In the genomic region with DNA sequence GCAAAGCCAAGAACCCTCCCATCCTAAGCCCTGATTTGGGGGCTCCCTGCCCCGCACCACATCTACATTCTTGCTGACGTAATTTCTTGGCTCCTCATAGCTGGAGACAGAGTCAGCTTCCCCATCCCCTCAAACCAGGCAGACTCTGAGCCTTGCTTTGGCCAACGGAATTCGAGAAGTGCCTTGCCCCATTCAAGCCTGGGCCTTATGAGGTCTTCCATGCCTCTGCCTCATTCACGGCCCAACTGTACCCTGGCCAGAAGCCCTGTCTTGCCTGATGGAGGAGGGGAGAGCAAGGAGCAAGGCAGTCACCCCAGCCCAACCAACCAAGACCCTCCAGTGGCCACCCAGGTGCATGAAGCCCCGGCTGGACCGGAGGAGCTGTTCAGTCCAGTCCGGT, we compare ENCODE assay signal across 7 cellular contexts.
"Had no signal": no experiment of that assay in that cellular context is flagged by ENCODE, and none has a peak within 500 bp of the region (broad histone marks: within the 10 kb centered on the region; RNA-seq: fewer than 3 reads in every experiment).

No MANE protein-coding gene starts in this region.

- ATAC-seq: GM12878 had no signal

- DNase-seq: GDM1, GF-D8 had no signal

- H3K4me3 ChIP-seq: GM12878 had no signal

- FAIRE-seq: G401.6, GM12878, GM12891, GM12892, GM18507 had no signal
